In genomic region chr14:49584981-49585640, GRCh38 we compare ENCODE assay signal across 8 cellular contexts. TPM values are rescaled to one million over a fixed set of nuclear protein-coding genes. Genes with fewer than 3 reads are reported as not detected.
A peak's percentile ranks its signal among the peaks of the same experiment; 100 is the strongest.
DNase-seq lines count a peak whose midpoint lies in the region; ATAC-seq and TF ChIP-seq lines count a peak whose summit lies in the region.
"Not testable (repeated sequence)": the region's sequence is repeated elsewhere in the genome, so short reads cannot be mapped to it uniquely, and the experiment has no call there.

No MANE protein-coding gene starts in this region.

- not testable (repeated sequence) for H4K5ac ChIP-seq in IMR-90 (ENCODE audit: low read depth, low read length)

- peak overlapping the region; percentile 85 for H2BK5ac ChIP-seq in IMR-90 (ENCODE audit: low read depth, low read length, poor library complexity, severe bottlenecking)

- not testable (repeated sequence) for H3K27me3 Mint-ChIP-seq in CD14-positive monocyte (ENCODE audit: low read depth in 3 of 3)
- H3K27me3 Mint-ChIP-seq in neural crest cell (ENCODE audit: low read depth) = peaks cover 13% of the 10 kb centered on the region

- H3K9me3 ChIP-seq in IMR-90 (ENCODE audit: control insufficient read depth, insufficient read depth, low read length); SK-N-SH; effector memory CD4-positive, alpha-beta T cell (ENCODE audit: control insufficient read depth, low read length); iPS-18c (ENCODE audit: control insufficient read depth, insufficient read depth, low read length): not testable (repeated sequence)

- H4K20me1 ChIP-seq in IMR-90 (ENCODE audit: insufficient read depth, low read length) = peaks cover 52% of the 10 kb centered on the region
- peaks cover 49% of the 10 kb centered on the region for H4K20me1 ChIP-seq in SK-N-SH (ENCODE audit: insufficient read depth)

- TF ChIP-seq RAD21 in IMR-90 (IDR thresholded peaks at IDR 0.05; ENCODE audit: low read length); SK-N-SH (IDR thresholded peaks at IDR 0.05; ENCODE audit: low read length): not testable (repeated sequence)

- POLR2A ChIA-PET in IMR-90 (lab: Charles Lee; ENCODE audit: unreplicated experiment) (interaction anchor here (0.5 to 0.7 kb wide), 2 partner anchors 10 to 16 kb away, joined by 3 to 9 read pairs; no protein-coding TSS in a partner anchor), SK-N-SH (lab: Yijun Ruan, JAX) (interaction anchor here (0.6 to 3.6 kb wide), 4 partner anchors 10 to 49 kb away, joined by 5 to 19 read pairs (median 7); partner anchors contain the start of gene LRR1)

- H3K9me1 ChIP-seq in IMR-90 (ENCODE audit: insufficient read depth, low read length) = peaks cover 14% of the 10 kb centered on the region

- H3K36me3 ChIP-seq in IMR-90 (ENCODE audit: control insufficient read depth, insufficient read depth, low read length) = peaks cover 17% of the 10 kb centered on the region
- H3K36me3 ChIP-seq in SK-N-SH (replicated peaks in 1 of 2; ENCODE audit: control insufficient read depth in 1 of 2, insufficient read depth in 2 of 2, low read length in 1 of 2) = peaks cover 24 to 33% of the 10 kb centered on the region in 2 experiments
- H3K36me3 ChIP-seq in effector memory CD4-positive, alpha-beta T cell (ENCODE audit: control insufficient read depth, insufficient read depth, low read length) = peaks cover 26% of the 10 kb centered on the region

- H3K4me3 ChIP-seq in IMR-90 (ENCODE audit: insufficient read depth, low read depth, low read length) (peak overlapping the region; percentile 86), SK-N-SH (ENCODE audit: low read depth in 2 of 2, low read length in 1 of 2) (peak overlapping the region; percentile 72 to 91), iPS-18c (ENCODE audit: insufficient read depth, low read depth, low read length) (peak overlapping the region; percentile 88)
- peak overlapping the region; percentile 95 for H3K4me3 ChIP-seq in effector memory CD4-positive, alpha-beta T cell (ENCODE audit: insufficient read depth, low read depth, low read length, poor library complexity, severe bottlenecking)

- H2BK120ac ChIP-seq in IMR-90 (ENCODE audit: low read depth, low read length) = not testable (repeated sequence)

- TF ChIP-seq EP300 in SK-N-SH (IDR thresholded peaks at IDR 0.05; ENCODE audit: borderline replicate concordance in 1 of 2, low read depth in 1 of 2, low read length in 1 of 2) = not testable (repeated sequence)

- H2AK5ac ChIP-seq in IMR-90 (ENCODE audit: low read depth, low read length) = peak overlapping the region; percentile 84; the same call in 1 of the 2 replicates

- CTCF ChIA-PET in IMR-90 (lab: Yijun Ruan, JAX) (interaction anchor here (0.7 kb wide), 1 partner anchor 8 kb away, joined by 3 read pairs; no protein-coding TSS in a partner anchor), SK-N-SH (lab: Yijun Ruan, JAX) (interaction anchor here (1.7 to 3.8 kb wide), 2 partner anchors 12 to 123 kb away, joined by 6 to 51 read pairs; partner anchors contain the start of gene LRR1)

- H3K9ac ChIP-seq in IMR-90 (ENCODE audit: low read depth, low read length) (peak overlapping the region; percentile 95), SK-N-SH (peak overlapping the region; percentile 87)

- intact Hi-C loops in CD14-positive monocyte (cut with micrococcal nuclease) = loop anchor here (2.0 to 5.0 kb wide), 3 partner anchors 14 to 182 kb away; partner anchors contain the start of genes MGAT2 (in 2 of the 2), RPL36AL (in 2 of the 2), KLHDC2 (in 1 of the 2) and LRR1 (in 1 of the 2)
- intact Hi-C loops in IMR-90 (cut with micrococcal nuclease) = not testable (repeated sequence)

- H3K4me3 Mint-ChIP-seq in CD14-positive monocyte = peak overlapping the region; percentile 97 to 100
- H3K4me3 Mint-ChIP-seq in neural crest cell = peak overlapping the region; percentile 99

- ATAC-seq in IMR-90 (ENCODE audit: low read depth); stimulated activated naive CD8-positive, alpha-beta T cell treated with anti-CD3 and anti-CD28 coated beads, Interleukin-15, Interleukin-2, amounts not matched to agents 100 U/mL and 50 U/mL, for 24 hours: not testable (repeated sequence)

- H4K91ac ChIP-seq in IMR-90 (ENCODE audit: insufficient read depth, low read depth, low read length) = not testable (repeated sequence)

- in situ Hi-C loops in IMR-90 (cut with MboI; ENCODE audit: low sequenced_read_pairs) = not testable (repeated sequence)

- not testable (repeated sequence) for BruUV-seq in IMR-90 (replicated peaks; lab: Mats Ljungman, UMichigan)

- TF ChIP-seq POLR2A in IMR-90 (IDR thresholded peaks at IDR 0.05; ENCODE audit: low read depth, low read length) = not testable (repeated sequence)

- H3K27me3 ChIP-seq in IMR-90 (ENCODE audit: control insufficient read depth, insufficient read depth, low read length); SK-N-SH (ENCODE audit: insufficient read depth); effector memory CD4-positive, alpha-beta T cell (replicated peaks; ENCODE audit: control insufficient read depth, insufficient read depth, low read length, poor library complexity, severe bottlenecking): not testable (repeated sequence)

- H3K4me2 ChIP-seq in IMR-90 (ENCODE audit: low read depth, low read length) (peak overlapping the region; percentile 91), SK-N-SH (peak overlapping the region; percentile 81)

- H3K14ac ChIP-seq in IMR-90 (replicated peaks; ENCODE audit: low read depth, low read length) = peak overlapping the region; percentile 37; the same call in 1 of the 2 replicates

- not testable (repeated sequence) for H2AK9ac ChIP-seq in IMR-90 (replicated peaks; ENCODE audit: low read depth, low read length, poor library complexity)

- TF ChIP-seq CTCF in CD14-positive monocyte (IDR thresholded peaks at IDR 0.05); IMR-90 (conservative IDR thresholded peaks at IDR 0.05; ENCODE audit: low read depth, low read length); SK-N-SH (IDR thresholded peaks at IDR 0.05); neural crest cell (conservative IDR thresholded peaks at IDR 0.05): not testable (repeated sequence)

- H4K8ac ChIP-seq in IMR-90 (ENCODE audit: low read depth in 2 of 2, low read length in 2 of 2) = peak overlapping the region; percentile 55 to 88; a peak in 3 of 4 replicates

- peak overlapping the region; percentile 96 to 99 (median 98) for H3K27ac Mint-ChIP-seq in CD14-positive monocyte
- peak overlapping the region; percentile 100 for H3K27ac Mint-ChIP-seq in neural crest cell (ENCODE audit: unreplicated experiment)

- 27% methylated on average over 8 of the region's 32 CpGs; no CpG with 5 or more reads in 1 of the 2 experiments for WGBS in IMR-90 (ENCODE audit: extremely low coverage in 2 of 2, insufficient read length in 1 of 2), 2 experiments
- WGBS in SK-N-SH (ENCODE audit: low lambda C conversion rate) = 45% methylated on average over 31 of the region's 32 CpGs

- H3K4me1 ChIP-seq in IMR-90 (ENCODE audit: control insufficient read depth, insufficient read depth, low read length); SK-N-SH (ENCODE audit: control insufficient read depth in 1 of 2, insufficient read depth in 2 of 2, low read depth in 1 of 2, low read length in 1 of 2): not testable (repeated sequence)
- peaks cover 19% of the 10 kb centered on the region for H3K4me1 ChIP-seq in effector memory CD4-positive, alpha-beta T cell (ENCODE audit: control insufficient read depth, insufficient read depth, low read length, poor library complexity, severe bottlenecking)

- H3K27ac ChIP-seq in IMR-90 (ENCODE audit: insufficient read depth, low read length) = peak overlapping the region; percentile 50; the same call in 1 of the 2 replicates
- H3K27ac ChIP-seq in SK-N-SH (ENCODE audit: low read depth in 2 of 2, low read length in 1 of 2) = peak overlapping the region in 1 of 2 experiments; percentile 82; a peak in 1 of 4 replicates
- H3K27ac ChIP-seq in effector memory CD4-positive, alpha-beta T cell (ENCODE audit: insufficient read depth, low read length, poor library complexity, severe bottlenecking) = peak overlapping the region; percentile 96

- H3K36me3 Mint-ChIP-seq in CD14-positive monocyte = peaks cover 25 to 39% of the 10 kb centered on the region in 2 donors
- peaks cover 28% of the 10 kb centered on the region for H3K36me3 Mint-ChIP-seq in neural crest cell (ENCODE audit: low read depth)

- DNase-seq in CD14-positive monocyte (ENCODE audit: low spot score); IMR-90; SK-N-SH; effector memory CD4-positive, alpha-beta T cell; neural crest cell (ENCODE audit: low read depth, low spot score): not testable (repeated sequence)
- DNase-seq in activated naive CD4-positive, alpha-beta T cell treated with Interleukin-2 at 50 U/mL for 16 hours = peak; percentile 27
- peak; percentile 49 for DNase-seq in stimulated activated naive CD8-positive, alpha-beta T cell treated with anti-CD3 and anti-CD28 coated beads, Interleukin-15, Interleukin-2, amounts not matched to agents 100 U/mL and 50 U/mL, for 24 hours

- dilution Hi-C loops in IMR-90 (cut with HindIII; ENCODE audit: low sequenced_read_pairs, unreplicated experiment) = not testable (repeated sequence)

- H3K18ac ChIP-seq in IMR-90 (ENCODE audit: low read depth, low read length) = not testable (repeated sequence)

- H3K79me1 ChIP-seq in IMR-90 (ENCODE audit: low read depth in 1 of 2, low read length in 2 of 2) = peaks cover 21 to 54% of the 10 kb centered on the region in 2 experiments

- not testable (repeated sequence) for H3K9me2 ChIP-seq in SK-N-SH

- H2BK20ac ChIP-seq in IMR-90 (ENCODE audit: low read depth, low read length) = not testable (repeated sequence)

- peak overlapping the region; percentile 85 for H3K56ac ChIP-seq in IMR-90 (ENCODE audit: extremely low read depth, insufficient read depth, low read length)

- H3K9me3 Mint-ChIP-seq in CD14-positive monocyte, neural crest cell: not testable (repeated sequence)

- H3K4ac ChIP-seq in IMR-90 (ENCODE audit: low read depth, low read length) = peak overlapping the region; percentile 18; the same call in 1 of the 2 replicates

- peaks cover 61% of the 10 kb centered on the region for H3K79me2 ChIP-seq in SK-N-SH (ENCODE audit: insufficient read depth)

- not testable (repeated sequence) for H2AFZ ChIP-seq in IMR-90 (replicated peaks; ENCODE audit: low read length, poor library complexity); SK-N-SH (ENCODE audit: low read depth)

- H3K4me1 Mint-ChIP-seq in CD14-positive monocyte = peaks cover 39% of the 10 kb centered on the region
- peaks cover 48% of the 10 kb centered on the region for H3K4me1 Mint-ChIP-seq in neural crest cell

- peaks cover 26% of the 10 kb centered on the region for H3F3A ChIP-seq in SK-N-SH (replicated peaks; ENCODE audit: insufficient read depth)

- not testable (repeated sequence) for H2BK15ac ChIP-seq in IMR-90 (ENCODE audit: low read depth, low read length)

- H3K23ac ChIP-seq in IMR-90 (ENCODE audit: low read depth, low read length) = 0 out of 2 replicates have a peak overlapping the region, but pooled peaks have one; percentile 94

RNA-seq across cellular contexts. Expression of gene RPS29, which starts 1.1 kb away (rescaled TPM):
- polyA plus RNA-seq in CD14-positive monocyte (1,000 to 10,000 TPM; 2,325 to 2,965 TPM), IMR-90 (2012; rRNA removed) (8,930 and 10,393 TPM in 2 replicates), SK-N-SH (2012; rRNA removed) (11,220 and 15,074 TPM in 2 replicates)
- total RNA-seq in IMR-90 (2012; rRNA removed) (318 and 794 TPM in 2 replicates), neural crest cell (1,386 and 1,393 TPM in 2 replicates)
- polyA plus RNA-seq in IMR-90 (2012; cell fraction: cytosol; rRNA removed) = 10.7 and 2,863 TPM in 2 replicates
- polyA plus RNA-seq in IMR-90 (2012; cell fraction: nucleus; rRNA removed; ENCODE audit: low replicate concordance) = 714 and 2,229 TPM in 2 replicates
- polyA plus RNA-seq in SK-N-SH (2012; cell fraction: cytosol; rRNA removed) = 14,126 and 18,473 TPM in 2 replicates
- polyA plus RNA-seq in SK-N-SH (2012; cell fraction: nucleus; rRNA removed) = 2,005 and 4,034 TPM in 2 replicates

RNA-seq across cellular contexts. Expression of gene LRR1, which starts 13.6 kb away (rescaled TPM):
- 10 to 100 TPM; 10.5 to 12.7 TPM for polyA plus RNA-seq in CD14-positive monocyte
- total RNA-seq in IMR-90 (2012; rRNA removed) = 20.8 and 28.3 TPM in 2 replicates
- polyA plus RNA-seq in IMR-90 (2012; rRNA removed) = 11.6 and 13.1 TPM in 2 replicates
- polyA plus RNA-seq in IMR-90 (2012; cell fraction: cytosol; rRNA removed) = 6.7 and 7.4 TPM in 2 replicates
- polyA plus RNA-seq in IMR-90 (2012; cell fraction: nucleus; rRNA removed; ENCODE audit: low replicate concordance) = 2.3 and 4.7 TPM in 2 replicates
- 9.3 and 9.5 TPM in 2 replicates for polyA plus RNA-seq in SK-N-SH (2012; rRNA removed)
- polyA plus RNA-seq in SK-N-SH (2012; cell fraction: cytosol; rRNA removed) = 11.5 and 17.6 TPM in 2 replicates
- 3.7 and 4.5 TPM in 2 replicates for polyA plus RNA-seq in SK-N-SH (2012; cell fraction: nucleus; rRNA removed)
- total RNA-seq in neural crest cell = 40.2 and 42.9 TPM in 2 replicates

RNA-seq across cellular contexts. Expression of gene RPL36AL, which starts 35.3 kb away (rescaled TPM):
- polyA plus RNA-seq in CD14-positive monocyte = 100 to 1,000 TPM; 408 to 454 TPM
- total RNA-seq in IMR-90 (2012; rRNA removed) = 129 and 249 TPM in 2 replicates
- polyA plus RNA-seq in IMR-90 (2012; rRNA removed) = 313 and 346 TPM in 2 replicates
- 59.6 and 120 TPM in 2 replicates for polyA plus RNA-seq in IMR-90 (2012; cell fraction: cytosol; rRNA removed)
- polyA plus RNA-seq in IMR-90 (2012; cell fraction: nucleus; rRNA removed; ENCODE audit: low replicate concordance) = 7.6 and 69.5 TPM in 2 replicates
- 260 and 337 TPM in 2 replicates for polyA plus RNA-seq in SK-N-SH (2012; rRNA removed)
- 446 and 755 TPM in 2 replicates for polyA plus RNA-seq in SK-N-SH (2012; cell fraction: cytosol; rRNA removed)
- 59.1 and 73.7 TPM in 2 replicates for polyA plus RNA-seq in SK-N-SH (2012; cell fraction: nucleus; rRNA removed)
- 147 and 151 TPM in 2 replicates for total RNA-seq in neural crest cell

RNA-seq across cellular contexts. Expression of gene MGAT2, which starts 35.5 kb away (rescaled TPM):
- polyA plus RNA-seq in CD14-positive monocyte (10 to 100 TPM; 36.3 to 38.0 TPM), IMR-90 (2012; rRNA removed) (35.0 and 36.6 TPM in 2 replicates), SK-N-SH (2012; rRNA removed) (20.6 and 22.0 TPM in 2 replicates)
- total RNA-seq in IMR-90 (2012; rRNA removed) (67.6 and 73.6 TPM in 2 replicates), neural crest cell (31.8 and 32.3 TPM in 2 replicates)
- polyA plus RNA-seq in IMR-90 (2012; cell fraction: cytosol; rRNA removed) = 33.2 and 53.2 TPM in 2 replicates
- 8.3 and 10.4 TPM in 2 replicates for polyA plus RNA-seq in IMR-90 (2012; cell fraction: nucleus; rRNA removed; ENCODE audit: low replicate concordance)
- polyA plus RNA-seq in SK-N-SH (2012; cell fraction: cytosol; rRNA removed) = 24.4 and 24.8 TPM in 2 replicates
- polyA plus RNA-seq in SK-N-SH (2012; cell fraction: nucleus; rRNA removed) = 9.3 and 9.7 TPM in 2 replicates

RNA-seq across cellular contexts. Expression of gene DNAAF2, which starts 49.9 kb away (rescaled TPM):
- polyA plus RNA-seq in CD14-positive monocyte (1 to 10 TPM; 6.8 to 6.9 TPM), IMR-90 (2012; rRNA removed) (4.7 and 4.9 TPM in 2 replicates), SK-N-SH (2012; rRNA removed) (8.9 and 9.9 TPM in 2 replicates)
- total RNA-seq in IMR-90 (2012; rRNA removed) (4.1 and 7.5 TPM in 2 replicates), neural crest cell (18.9 and 20.4 TPM in 2 replicates)
- 5.0 and 5.1 TPM in 2 replicates for polyA plus RNA-seq in IMR-90 (2012; cell fraction: cytosol; rRNA removed)
- 2.1 and 3.5 TPM in 2 replicates for polyA plus RNA-seq in IMR-90 (2012; cell fraction: nucleus; rRNA removed; ENCODE audit: low replicate concordance)
- polyA plus RNA-seq in SK-N-SH (2012; cell fraction: cytosol; rRNA removed) = 10.8 and 11.4 TPM in 2 replicates
- 5.8 and 9.6 TPM in 2 replicates for polyA plus RNA-seq in SK-N-SH (2012; cell fraction: nucleus; rRNA removed)
